ENCODE assay signal across 23 cellular contexts in genomic region chr17:78031435-78031834, GRCh38.
"Had no signal": no experiment of that assay in that cellular context is flagged by ENCODE, and none has a peak within 500 bp of the region (broad histone marks: within the 10 kb centered on the region; RNA-seq: fewer than 3 reads in every experiment).

No MANE protein-coding gene starts in this region.

- H3K9me3 Mint-ChIP-seq: activated CD8-positive, alpha-beta T cell treated with anti-CD3 and anti-CD28 coated beads for 36 hours; activated naive CD4-positive, alpha-beta T cell treated with anti-CD3 and anti-CD28 coated beads, Interleukin-2, amount 50 U/mL, for 24 hours; activated T-cell treated with anti-CD3 and anti-CD28 coated beads, Interleukin-2, amount 50 U/mL, for 24 hours; activated T-helper 1 cell treated with anti-CD3 and anti-CD28 coated beads, Interleukin-12 subunit alpha, Interleukin-12 subunit beta, Interleukin-2, Interleukin-4 antibody, amounts not matched to agents 30 ng/mL and 10 ng/mL and 1 ng/mL, durations not matched to agents 14 hours and 24 hours and 36 hours had no signal

- H3K27me3 ChIP-seq: ascending aorta, body of pancreas had no signal

- H3K9me3 ChIP-seq: ascending aorta, body of pancreas, SK-N-SH had no signal

- H3K27me3 Mint-ChIP-seq: activated CD4-positive, alpha-beta T cell treated with anti-CD3 and anti-CD28 coated beads for 36 hours; activated CD8-positive, alpha-beta T cell treated with anti-CD3 and anti-CD28 coated beads for 36 hours; activated naive CD4-positive, alpha-beta T cell treated with anti-CD3 and anti-CD28 coated beads, Interleukin-2, amount 50 U/mL, for 24 hours; activated T-cell treated with anti-CD3 and anti-CD28 coated beads, Interleukin-2, amount 50 U/mL, for 24 hours had no signal

- H3K27ac Mint-ChIP-seq: activated CD4-positive, alpha-beta T cell treated with anti-CD3 and anti-CD28 coated beads for 36 hours; activated naive CD4-positive, alpha-beta T cell treated with anti-CD3 and anti-CD28 coated beads, Interleukin-2, amount 50 U/mL, for 24 hours; activated T-helper 1 cell treated with anti-CD3 and anti-CD28 coated beads, Interleukin-12 subunit alpha, Interleukin-12 subunit beta, Interleukin-2, Interleukin-4 antibody, amounts not matched to agents 30 ng/mL and 10 ng/mL and 1 ng/mL, durations not matched to agents 14 hours and 24 hours and 36 hours had no signal

- H3K27ac ChIP-seq: body of pancreas, WERI-Rb-1 had no signal

- H3K4me3 Mint-ChIP-seq: activated CD4-positive, alpha-beta T cell treated with anti-CD3 and anti-CD28 coated beads for 36 hours; activated CD8-positive, alpha-beta T cell treated with anti-CD3 and anti-CD28 coated beads for 36 hours; activated naive CD4-positive, alpha-beta T cell treated with anti-CD3 and anti-CD28 coated beads, Interleukin-2, amount 50 U/mL, for 24 hours; activated T-cell treated with anti-CD3 and anti-CD28 coated beads, Interleukin-2, amount 50 U/mL, for 24 hours; activated T-helper 1 cell treated with anti-CD3 and anti-CD28 coated beads, Interleukin-12 subunit alpha, Interleukin-12 subunit beta, Interleukin-2, Interleukin-4 antibody, amounts not matched to agents 30 ng/mL and 10 ng/mL and 1 ng/mL, durations not matched to agents 14 hours and 24 hours and 36 hours had no signal

- ATAC-seq: activated CD4-positive, alpha-beta T cell treated with anti-CD3 and anti-CD28 coated beads for 36 hours; activated CD8-positive, alpha-beta T cell treated with anti-CD3 and anti-CD28 coated beads for 36 hours; body of pancreas; Right ventricle myocardium inferior had no signal

- H3K9ac ChIP-seq: SK-N-SH had no signal

- DNase-seq: activated CD4-positive, alpha-beta T cell treated with anti-CD3 and anti-CD28 coated beads for 36 hours; activated CD8-positive, alpha-beta T cell treated with anti-CD3 and anti-CD28 coated beads for 36 hours; activated effector memory CD4-positive, alpha-beta T cell treated with Interleukin-2 at 50 U/mL for 16 hours; activated naive CD4-positive, alpha-beta T cell; activated T-cell treated with anti-CD3 and anti-CD28 coated beads, Interleukin-2, amount 50 U/mL, for 24 hours; body of pancreas; central memory CD4-positive, alpha-beta T cell; MM.1S; NCI-H1105 treated with DMSO at 0.1 percent for 48 hours; NCI-H1436 treated with DMSO at 0.1 percent for 48 hours; NCI-H187; NCI-H2081; NCI-H510A treated with DMSO at 0.1 percent for 48 hours; NCI-H69; NK-92 treated with Interleukin-12 subunit alpha and Interleukin-12 subunit beta, amount 100 ng/mL, for 24 hours; RPMI8226; SK-N-SH; T-helper 1 cell; WERI-Rb-1 had no signal

- H3K4me1 ChIP-seq: body of pancreas had no signal

- H3K4me3 ChIP-seq: ascending aorta, body of pancreas had no signal

- H3K4me2 ChIP-seq: SK-N-SH had no signal
